In the genomic region with DNA sequence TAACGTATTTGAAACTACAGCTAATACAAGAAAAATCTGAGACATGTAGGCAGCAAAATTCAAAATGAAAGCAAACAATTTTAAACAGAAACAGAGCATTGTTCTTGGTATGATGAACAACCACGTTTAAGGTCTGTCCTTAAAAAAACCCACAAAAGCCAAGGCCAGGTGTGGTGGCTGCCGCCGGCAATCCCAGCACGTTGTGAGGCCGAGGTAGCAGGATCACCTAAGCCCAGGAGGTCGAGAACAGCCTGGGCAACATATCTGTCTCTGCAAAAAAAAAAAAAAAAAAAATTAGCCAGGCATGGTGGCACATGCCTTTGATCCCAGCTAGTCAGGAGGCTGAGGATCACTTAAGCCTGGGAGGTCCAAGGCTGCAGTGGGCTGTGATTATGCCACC, we compare ENCODE assay signal across 27 cellular contexts.
"Had no signal": no experiment of that assay in that cellular context is flagged by ENCODE, and none has a peak within 500 bp of the region (broad histone marks: within the 10 kb centered on the region; RNA-seq: fewer than 3 reads in every experiment).

No MANE protein-coding gene starts in this region.

- H3K9me3 Mint-ChIP-seq: stimulated activated effector memory CD8-positive, alpha-beta T cell treated with anti-CD3 and anti-CD28 coated beads, Interleukin-12 subunit alpha, Interleukin-12 subunit beta, amount 100 ng/mL, for 72 hours; stimulated activated memory B cell treated with anti-CD40 and anti-IgM and Interleukin-4, amounts not matched to agents 10 μg/mL and 1 μg/mL and 100 μg/mL, for 72 hours; stimulated activated naive B cell treated with anti-CD40 and anti-IgM and Interleukin-4, amounts not matched to agents 10 μg/mL and 1 μg/mL and 100 μg/mL, for 72 hours; stimulated activated naive CD8-positive, alpha-beta T cell treated with anti-CD3 and anti-CD28 coated beads, Interleukin-15, amount 100 ng/mL, for 72 hours; stimulated activated naive CD8-positive, alpha-beta T cell treated with anti-CD3 and anti-CD28 coated beads, Interleukin-15, Interleukin-2, amounts not matched to agents 100 ng/mL and 50 ng/mL, for 24 hours; type B pancreatic cell had no signal

- H3K27me3 Mint-ChIP-seq: stimulated activated memory B cell treated with anti-CD40 and anti-IgM and Interleukin-4, amounts not matched to agents 10 μg/mL and 1 μg/mL and 100 μg/mL, for 72 hours; stimulated activated naive B cell treated with anti-CD40 and anti-IgM and Interleukin-4, amounts not matched to agents 10 μg/mL and 1 μg/mL and 100 μg/mL, for 72 hours; stimulated activated naive CD8-positive, alpha-beta T cell treated with anti-CD3 and anti-CD28 coated beads, Interleukin-15, amount 100 ng/mL, for 72 hours; stimulated activated naive CD8-positive, alpha-beta T cell treated with anti-CD3 and anti-CD28 coated beads, Interleukin-15, Interleukin-2, amounts not matched to agents 100 ng/mL and 50 ng/mL, for 24 hours; type B pancreatic cell had no signal

- H3K4me1 ChIP-seq: stomach, suprapubic skin, testis, thyroid gland, tibial artery, tibial nerve, transverse colon, upper lobe of left lung, upper lobe of right lung, uterus, vagina had no signal

- DNase-seq: stimulated activated CD4-positive, alpha-beta T cell treated with anti-CD3 and anti-CD28 coated beads, Interleukin-2, amount 100 ng/mL, for 48 hours; stimulated activated CD4-positive, alpha-beta T cell treated with anti-CD3 and anti-CD28 coated beads, Interleukin-4, amount 100 ng/mL, for 1 hour; stimulated activated CD4-positive, alpha-beta T cell treated with anti-CD3 and anti-CD28 coated beads, Interleukin-4, amount 100 ng/mL, for 24 hours; stimulated activated CD4-positive, alpha-beta T cell treated with anti-CD3 and anti-CD28 coated beads, Interleukin-4, amount 100 ng/mL, for 4 hours; stimulated activated CD8-positive, alpha-beta memory T cell treated with anti-CD3 and anti-CD28 coated beads, Interleukin-4, amount 100 ng/mL, for 48 hours; stimulated activated naive B cell treated with anti-CD40 and anti-IgM and Interleukin-4, amounts not matched to agents 10 μg/mL and 1 μg/mL and 100 μg/mL, for 72 hours; stimulated activated naive CD4-positive, alpha-beta T cell; stimulated activated naive CD4-positive, alpha-beta T cell treated with Interleukin-2 at 50 U/mL for 16 hours; stimulated activated naive CD8-positive, alpha-beta T cell treated with anti-CD3 and anti-CD28 coated beads, Interleukin-15, amount 100 ng/mL, for 72 hours; stimulated activated naive CD8-positive, alpha-beta T cell treated with anti-CD3 and anti-CD28 coated beads, Interleukin-15, Interleukin-2, amounts not matched to agents 100 U/mL and 50 U/mL, for 24 hours; stomach; substantia nigra; testis; thyroid gland; tibial artery; transverse colon; upper lobe of left lung; uterus had no signal

- H3K4me3 Mint-ChIP-seq: stimulated activated effector memory CD8-positive, alpha-beta T cell treated with anti-CD3 and anti-CD28 coated beads, Interleukin-12 subunit alpha, Interleukin-12 subunit beta, amount 100 ng/mL, for 72 hours; stimulated activated memory B cell treated with anti-CD40 and anti-IgM and Interleukin-4, amounts not matched to agents 10 μg/mL and 1 μg/mL and 100 μg/mL, for 72 hours; stimulated activated naive B cell treated with anti-CD40 and anti-IgM and Interleukin-4, amounts not matched to agents 10 μg/mL and 1 μg/mL and 100 μg/mL, for 72 hours; stimulated activated naive CD8-positive, alpha-beta T cell treated with anti-CD3 and anti-CD28 coated beads, Interleukin-15, amount 100 ng/mL, for 72 hours; stimulated activated naive CD8-positive, alpha-beta T cell treated with anti-CD3 and anti-CD28 coated beads, Interleukin-15, Interleukin-2, amounts not matched to agents 100 ng/mL and 50 ng/mL, for 24 hours; type B pancreatic cell had no signal

- H3K4me3 ChIP-seq: stomach, suprapubic skin, testis, thoracic aorta, thyroid gland, tibial artery, tibial nerve, transverse colon, upper lobe of left lung, upper lobe of right lung, uterus, vagina had no signal

- H3K27me3 ChIP-seq: stomach, suprapubic skin, testis, thyroid gland, tibial artery, tibial nerve, transverse colon, upper lobe of left lung, upper lobe of right lung, uterus, vagina had no signal

- H3K9me3 ChIP-seq: stomach, suprapubic skin, testis, thoracic aorta, thyroid gland, tibial artery, tibial nerve, transverse colon, upper lobe of left lung, upper lobe of right lung, uterus, vagina had no signal

- H3K27ac Mint-ChIP-seq: stimulated activated effector memory CD8-positive, alpha-beta T cell treated with anti-CD3 and anti-CD28 coated beads, Interleukin-12 subunit alpha, Interleukin-12 subunit beta, amount 100 ng/mL, for 72 hours; stimulated activated memory B cell treated with anti-CD40 and anti-IgM and Interleukin-4, amounts not matched to agents 10 μg/mL and 1 μg/mL and 100 μg/mL, for 72 hours; stimulated activated naive B cell treated with anti-CD40 and anti-IgM and Interleukin-4, amounts not matched to agents 10 μg/mL and 1 μg/mL and 100 μg/mL, for 72 hours; stimulated activated naive CD8-positive, alpha-beta T cell treated with anti-CD3 and anti-CD28 coated beads, Interleukin-15, amount 100 ng/mL, for 72 hours; stimulated activated naive CD8-positive, alpha-beta T cell treated with anti-CD3 and anti-CD28 coated beads, Interleukin-15, Interleukin-2, amounts not matched to agents 100 ng/mL and 50 ng/mL, for 24 hours; type B pancreatic cell had no signal

- H3K27ac ChIP-seq: stomach, suprapubic skin, testis, thoracic aorta, thyroid gland, tibial artery, tibial nerve, transverse colon, upper lobe of left lung, upper lobe of right lung, uterus, vagina had no signal

- H3K4me1 Mint-ChIP-seq: stimulated activated effector memory CD8-positive, alpha-beta T cell treated with anti-CD3 and anti-CD28 coated beads, Interleukin-12 subunit alpha, Interleukin-12 subunit beta, amount 100 ng/mL, for 72 hours; stimulated activated memory B cell treated with anti-CD40 and anti-IgM and Interleukin-4, amounts not matched to agents 10 μg/mL and 1 μg/mL and 100 μg/mL, for 72 hours; stimulated activated naive B cell treated with anti-CD40 and anti-IgM and Interleukin-4, amounts not matched to agents 10 μg/mL and 1 μg/mL and 100 μg/mL, for 72 hours; stimulated activated naive CD8-positive, alpha-beta T cell treated with anti-CD3 and anti-CD28 coated beads, Interleukin-15, amount 100 ng/mL, for 72 hours had no signal

- H3K36me3 ChIP-seq: uterus had no signal

- ATAC-seq: stimulated activated effector memory CD8-positive, alpha-beta T cell treated with anti-CD3 and anti-CD28 coated beads, Interleukin-12 subunit alpha, Interleukin-12 subunit beta, amount 100 ng/mL, for 72 hours; stimulated activated memory B cell treated with anti-CD40 and anti-IgM and Interleukin-4, amounts not matched to agents 10 μg/mL and 1 μg/mL and 100 μg/mL, for 72 hours; stimulated activated naive B cell treated with anti-CD40 and anti-IgM and Interleukin-4, amounts not matched to agents 10 μg/mL and 1 μg/mL and 100 μg/mL, for 72 hours; stimulated activated naive CD8-positive, alpha-beta T cell treated with anti-CD3 and anti-CD28 coated beads, Interleukin-15, amount 100 ng/mL, for 72 hours; stimulated activated naive CD8-positive, alpha-beta T cell treated with anti-CD3 and anti-CD28 coated beads, Interleukin-15, Interleukin-2, amounts not matched to agents 100 U/mL and 50 U/mL, for 24 hours; upper lobe of right lung had no signal
